1 cellular context compared by ENCODE assay signal in the genomic region with DNA sequence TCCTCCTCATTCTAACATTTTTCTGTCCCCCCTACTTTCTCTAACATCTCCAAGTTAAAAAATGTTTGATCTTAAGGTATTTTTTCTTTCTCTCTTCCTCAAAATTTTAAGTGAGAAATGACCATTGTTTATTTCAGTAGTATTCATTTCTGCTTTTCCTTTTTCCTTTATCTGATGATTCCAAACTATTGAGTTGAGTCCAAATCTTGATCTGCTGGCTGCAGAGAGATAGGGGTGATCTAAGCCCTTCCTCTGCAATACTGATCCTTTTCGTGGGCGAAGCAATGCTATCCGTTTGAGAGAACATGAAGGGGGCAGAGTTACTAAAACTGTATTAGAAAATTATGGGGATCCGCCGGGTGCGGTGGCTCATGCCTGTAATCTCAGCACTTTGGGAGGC.
TF ChIP-seq lines count a peak whose summit lies in the region.

No MANE protein-coding gene starts in this region.

TF ChIP-seq in A549, 52 proteins besides CTCF, POLR2A, EP300 and RAD21:
- TF ChIP-seq, protein P1, sequence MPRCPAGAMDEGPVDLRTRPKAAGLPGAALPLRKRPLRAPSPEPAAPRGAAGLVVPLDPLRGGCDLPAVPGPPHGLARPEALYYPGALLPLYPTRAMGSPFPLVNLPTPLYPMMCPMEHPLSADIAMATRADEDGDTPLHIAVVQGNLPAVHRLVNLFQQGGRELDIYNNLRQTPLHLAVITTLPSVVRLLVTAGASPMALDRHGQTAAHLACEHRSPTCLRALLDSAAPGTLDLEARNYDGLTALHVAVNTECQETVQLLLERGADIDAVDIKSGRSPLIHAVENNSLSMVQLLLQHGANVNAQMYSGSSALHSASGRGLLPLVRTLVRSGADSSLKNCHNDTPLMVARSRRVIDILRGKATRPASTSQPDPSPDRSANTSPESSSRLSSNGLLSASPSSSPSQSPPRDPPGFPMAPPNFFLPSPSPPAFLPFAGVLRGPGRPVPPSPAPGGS (IDR thresholded peaks at IDR 0.05) = no peak
- TF ChIP-seq MAZ (IDR thresholded peaks at IDR 0.05; ENCODE audit: borderline replicate concordance, low read depth, low read length) (no peak), POLR2AphosphoS2 (conservative IDR thresholded peaks at IDR 0.05; ENCODE audit: low read length) (no peak), PHF8 (IDR thresholded peaks at IDR 0.05; ENCODE audit: borderline replicate concordance, low read depth) (no peak), FOSL2 (IDR thresholded peaks at IDR 0.05) (no peak), FOSL2 (CRISPR knock-in tag; IDR thresholded peaks at IDR 0.05) (no peak)
